25 cellular contexts compared by ENCODE assay signal in the genomic region with DNA sequence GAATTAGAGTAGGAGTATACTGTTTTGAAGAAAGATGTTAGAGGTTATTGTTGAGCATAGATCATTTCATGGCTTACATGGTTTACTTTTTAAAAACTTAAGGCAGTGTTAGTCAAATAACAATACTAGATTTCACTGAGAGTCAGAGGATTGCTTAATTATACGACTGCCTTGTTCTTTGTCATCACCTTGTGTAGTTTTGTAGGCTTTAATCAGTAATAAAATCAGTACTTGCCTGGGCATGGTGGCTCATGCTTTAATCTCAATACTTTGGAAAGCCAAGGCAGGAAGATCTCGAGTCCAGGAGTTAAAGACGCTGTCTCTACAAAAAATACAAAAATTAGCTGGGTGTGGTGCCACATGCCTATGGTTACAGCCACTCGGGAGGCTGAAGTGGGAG. TPM values are rescaled to one million over a fixed set of nuclear protein-coding genes. Genes with fewer than 3 reads are reported as not detected.
A peak's percentile ranks its signal among the peaks of the same experiment; 100 is the strongest.
DNase-seq lines count a peak whose midpoint lies in the region; ATAC-seq, FAIRE-seq and TF ChIP-seq lines count a peak whose summit lies in the region.
"Had no signal": no experiment of that assay in that cellular context is flagged by ENCODE, and none has a peak within 500 bp of the region (broad histone marks: within the 10 kb centered on the region; RNA-seq: fewer than 3 reads in every experiment).

No MANE protein-coding gene starts in this region.

- H3K9me3 ChIP-seq in RWPE2 (ENCODE audit: severe bottlenecking) = peaks cover 1% of the 10 kb centered on the region
- H3K9me3 ChIP-seq: BLaER1, Caco-2, HAP-1 had no signal

- H3K4me1 ChIP-seq in RWPE2 (ENCODE audit: insufficient read depth, poor library complexity, severe bottlenecking) (peaks cover 21% of the 10 kb centered on the region), foreskin keratinocyte (peaks cover 4% of the 10 kb centered on the region)
- H3K4me1 ChIP-seq: BLaER1, Caco-2, HAP-1 had no signal

- H3K27ac ChIP-seq in RWPE2 (ENCODE audit: poor library complexity, severe bottlenecking) (no peak overlapping the region), foreskin keratinocyte (no peak overlapping the region)
- H3K27ac ChIP-seq: BLaER1, C4-2B had no signal

- H3K36me3 ChIP-seq in RWPE2 (ENCODE audit: low read depth) = no peaks in the 10 kb centered on the region; the same call in 1 of the 2 replicates
- H3K36me3 ChIP-seq: BLaER1, HAP-1 had no signal

- DNase-seq in RWPE2 (ENCODE audit: low spot score) (no peak), epithelial cell of esophagus (ENCODE audit: low read depth) (peak; percentile 74), foreskin keratinocyte (peak; percentile 67 to 82), NCI-H526 treated with DMSO at 0.1 percent for 48 hours (lab: John Stamatoyannopoulos, UW) (no peak), SW 1271 (lab: John Stamatoyannopoulos, UW) (no peak), GM12892 (ENCODE audit: insufficient read length) (no peak)
- no peak for DNase-seq in T-helper 2 cell treated with Interferon-gamma antibody and Interleukin-4, amounts not matched to agents 5 μg/mL and 100 μg/mL, for 36 hours (ENCODE audit: low spot score)
- DNase-seq: Caco-2; CD4-positive, CD25-positive, alpha-beta regulatory T cell; CD8-positive, alpha-beta T cell; DMS 273 treated with DMSO at 0.1 percent for 48 hours; DMS79; EL; GDM1; GOT3; HFFc6 had no signal

- H3K36me3 Mint-ChIP-seq in IgD-negative memory B cell = peaks cover 13% of the 10 kb centered on the region
- H3K36me3 Mint-ChIP-seq in T-helper 2 cell treated with Interferon-gamma antibody and Interleukin-4, amounts not matched to agents 5 μg/mL and 100 μg/mL, for 36 hours (ENCODE audit: low read depth) = no peaks in the 10 kb centered on the region

- H3K9me3 Mint-ChIP-seq in IgD-negative memory B cell = peaks cover 0 to 7% (median 0%) of the 10 kb centered on the region in 3 donors
- H3K9me3 Mint-ChIP-seq in T-helper 2 cell treated with Interferon-gamma antibody and Interleukin-4, amounts not matched to agents 5 μg/mL and 100 μg/mL, for 36 hours = no peaks in the 10 kb centered on the region
- H3K9me3 Mint-ChIP-seq: HFFc6 had no signal

- no peak for TF ChIP-seq CTCF in RWPE2 (IDR thresholded peaks at IDR 0.05; ENCODE audit: poor library complexity, severe bottlenecking)
- TF ChIP-seq CTCF in epithelial cell of esophagus (IDR thresholded peaks at IDR 0.05; ENCODE audit: insufficient read depth, low read depth, low read length, missing control alignments) = no peak
- no peak for TF ChIP-seq CTCF in foreskin keratinocyte (conservative IDR thresholded peaks at IDR 0.05)

- H3K4me3 ChIP-seq in RWPE2 (ENCODE audit: severe bottlenecking) = no peak overlapping the region
- H3K4me3 ChIP-seq in epithelial cell of esophagus (ENCODE audit: low read length) = no peak overlapping the region
- H3K4me3 ChIP-seq: BLaER1, GM12878, HAP-1 had no signal

- no peaks in the 10 kb centered on the region for H3K27me3 Mint-ChIP-seq in IgD-negative memory B cell
- no peaks in the 10 kb centered on the region for H3K27me3 Mint-ChIP-seq in T-helper 2 cell treated with Interferon-gamma antibody and Interleukin-4, amounts not matched to agents 5 μg/mL and 100 μg/mL, for 36 hours (ENCODE audit: low read depth)
- H3K27me3 Mint-ChIP-seq: B cell; CD4-positive, CD25-positive, alpha-beta regulatory T cell had no signal

- no peak overlapping the region for H3K4me3 Mint-ChIP-seq in IgD-negative memory B cell
- no peak overlapping the region for H3K4me3 Mint-ChIP-seq in T-helper 2 cell treated with Interferon-gamma antibody and Interleukin-4, amounts not matched to agents 5 μg/mL and 100 μg/mL, for 36 hours
- H3K4me3 Mint-ChIP-seq: B cell; CD4-positive, CD25-positive, alpha-beta regulatory T cell; CD8-positive, alpha-beta T cell; HFFc6 had no signal

- peak overlapping the region in 2 of 3 donors; percentile 5 to 7 for H3K27ac Mint-ChIP-seq in IgD-negative memory B cell
- H3K27ac Mint-ChIP-seq in T-helper 2 cell treated with Interferon-gamma antibody and Interleukin-4, amounts not matched to agents 5 μg/mL and 100 μg/mL, for 36 hours = no peak overlapping the region
- H3K27ac Mint-ChIP-seq: B cell; CD4-positive, CD25-positive, alpha-beta regulatory T cell; CD8-positive, alpha-beta T cell; HFFc6 had no signal

- no peak for TF ChIP-seq POLR2A in GM12892 (IDR thresholded peaks at IDR 0.05; ENCODE audit: low read depth, low read length)

- FAIRE-seq in GM12892 (lab: Jason Lieb, UNC) = no peak
- FAIRE-seq: GM12878, GM18507, H54 had no signal

- peaks cover 4 to 21% (median 20%) of the 10 kb centered on the region in 3 donors for H3K4me1 Mint-ChIP-seq in IgD-negative memory B cell
- no peaks in the 10 kb centered on the region for H3K4me1 Mint-ChIP-seq in T-helper 2 cell treated with Interferon-gamma antibody and Interleukin-4, amounts not matched to agents 5 μg/mL and 100 μg/mL, for 36 hours (ENCODE audit: low read depth)

- ATAC-seq in RWPE2 (ENCODE audit: low read depth) = peak; percentile 71
- peak; percentile 67 for ATAC-seq in foreskin keratinocyte
- ATAC-seq: CD8-positive, alpha-beta T cell; GM12878 had no signal

- H3K27me3 ChIP-seq in RWPE2 (ENCODE audit: insufficient read depth, poor library complexity, severe bottlenecking) (no peaks in the 10 kb centered on the region), foreskin keratinocyte (no peaks in the 10 kb centered on the region)
- H3K27me3 ChIP-seq: BLaER1 had no signal

RNA-seq across cellular contexts. Expression of gene GPR52, which starts 41.3 kb away (rescaled TPM):
- not detected for polyA plus RNA-seq in IgD-negative memory B cell
- 0.18 and 0.37 TPM in 2 replicates for total RNA-seq in foreskin keratinocyte
- polyA plus RNA-seq in foreskin keratinocyte = not detected in 2 replicates
- 2.7 TPM for polyA plus RNA-seq in GM12892 (2012; ENCODE audit: missing spikeins)
- total RNA-seq: A172, HFFc6 had no signal
- polyA plus RNA-seq: CD4-positive, CD25-positive, alpha-beta regulatory T cell had no signal

Comparison
In these comparisons a context has a peak if more than half of its experiments do, and no peak if none do; other contexts are left out.
1. DNase-seq: peak in epithelial cell of esophagus (single experiment) and foreskin keratinocyte (2 of 2); none in RWPE2 (single experiment), NCI-H526 treated with DMSO at 0.1 percent for 48 hours (single experiment), SW 1271 (0 of 2), GM12892 (single experiment) and T-helper 2 cell treated with Interferon-gamma antibody and Interleukin-4, amounts not matched to agents 5 μg/mL and 100 μg/mL, for 36 hours (single experiment).